In genomic region chr14:38469156-38469555, GRCh38 we compare ENCODE assay signal across 19 cellular contexts.
"Had no signal": no experiment of that assay in that cellular context is flagged by ENCODE, and none has a peak within 500 bp of the region (broad histone marks: within the 10 kb centered on the region; RNA-seq: fewer than 3 reads in every experiment).

No MANE protein-coding gene starts in this region.

- ATAC-seq: activated T-cell treated with anti-CD3 and anti-CD28 coated beads, Interleukin-2, amount 50 U/mL, for 72 hours; foreskin keratinocyte; left colon; natural killer cell; psoas muscle; sciatic nerve; stimulated activated naive CD8-positive, alpha-beta T cell treated with anti-CD3 and anti-CD28 coated beads, Interleukin-15, Interleukin-2, amounts not matched to agents 100 U/mL and 50 U/mL, for 24 hours had no signal

- H3K36me3 ChIP-seq: colonic mucosa, upper lobe of left lung had no signal

- H3K27ac ChIP-seq: colonic mucosa, foreskin keratinocyte, psoas muscle, upper lobe of left lung had no signal

- H3K27me3 ChIP-seq: colonic mucosa, foreskin keratinocyte, upper lobe of left lung had no signal

- H3K9me3 ChIP-seq: colonic mucosa, psoas muscle, upper lobe of left lung had no signal

- H3K4me3 ChIP-seq: colonic mucosa, psoas muscle, upper lobe of left lung had no signal

- DNase-seq: activated CD4-positive, alpha-beta T cell treated with anti-CD3 and anti-CD28 coated beads for 1 hour; activated CD4-positive, alpha-beta T cell treated with anti-CD3 and anti-CD28 coated beads, Interleukin-2, amount 50 U/mL, for 48 hours; activated naive CD8-positive, alpha-beta T cell treated with anti-CD3 and anti-CD28 coated beads, Interleukin-2, amount 10 ng/mL, durations not matched to agents 7 days and 5 days; activated T-cell treated with anti-CD3 and anti-CD28 coated beads, Interleukin-2, amount 50 U/mL, for 72 hours; colonic mucosa; effector CD8-positive, alpha-beta T cell; foreskin keratinocyte; head of caudate nucleus; left colon; mammary epithelial cell; natural killer cell; psoas muscle; stimulated activated CD4-positive, alpha-beta T cell treated with anti-CD3 and anti-CD28 coated beads, Interleukin-4, amount 100 ng/mL, for 1 hour; stimulated activated CD8-positive, alpha-beta memory T cell treated with anti-CD3 and anti-CD28 coated beads, Interleukin-4, amount 100 ng/mL, for 48 hours; stimulated activated naive CD8-positive, alpha-beta T cell treated with anti-CD3 and anti-CD28 coated beads, Interleukin-15, Interleukin-2, amounts not matched to agents 100 U/mL and 50 U/mL, for 24 hours; SW 1271; T-helper 9 cell; upper lobe of left lung had no signal

- H3K4me1 ChIP-seq: colonic mucosa, foreskin keratinocyte, psoas muscle, upper lobe of left lung had no signal
